In the genomic region with DNA sequence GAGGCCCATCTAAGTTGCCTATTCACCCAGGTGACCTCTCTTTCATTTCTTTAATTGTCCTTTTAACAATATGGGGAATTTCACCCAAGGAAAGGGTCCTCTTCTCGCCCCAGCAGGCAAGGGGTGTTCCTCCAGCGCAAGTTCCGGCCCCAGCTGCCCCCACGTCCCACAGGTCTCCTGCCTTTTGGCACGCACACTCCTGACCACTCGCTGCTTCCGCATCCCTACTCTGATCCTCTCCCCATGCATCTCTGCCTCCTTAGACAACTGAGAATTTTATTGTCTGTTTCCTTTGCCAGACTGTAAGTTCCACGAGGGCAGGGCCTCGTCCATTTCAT, we compare ENCODE assay signal across 6 cellular contexts. TPM values are rescaled to one million over a fixed set of nuclear protein-coding genes. Genes with fewer than 3 reads are reported as not detected.
DNase-seq lines count a peak whose midpoint lies in the region; ATAC-seq and TF ChIP-seq lines count a peak whose summit lies in the region.

No MANE protein-coding gene starts in this region.

- H4K20me1 ChIP-seq in Karpas-422 (ENCODE audit: insufficient read depth, low read depth, low read length) = peaks cover 27% of the 10 kb centered on the region

- peak overlapping the region; percentile 88 for H3K4me2 ChIP-seq in Karpas-422 (ENCODE audit: low read depth, low read length, poor library complexity, severe bottlenecking)

- H3K9me3 ChIP-seq in Karpas-422 (ENCODE audit: low read length) = no peaks in the 10 kb centered on the region
- no peaks in the 10 kb centered on the region for H3K9me3 ChIP-seq in psoas muscle

- no peaks in the 10 kb centered on the region for H3K27me3 ChIP-seq in Karpas-422 (ENCODE audit: low read length)
- no peaks in the 10 kb centered on the region for H3K27me3 ChIP-seq in psoas muscle (ENCODE audit: insufficient read depth in 3 of 3, low read length in 2 of 3)

- H3K79me2 ChIP-seq in Karpas-422 (ENCODE audit: low read length) = peaks cover 35% of the 10 kb centered on the region

- peak overlapping the region; percentile 78 for H3K4me3 ChIP-seq in Karpas-422 (ENCODE audit: low read length)
- H3K4me3 ChIP-seq in psoas muscle = peak overlapping the region; percentile 92

- no peaks in the 10 kb centered on the region for H3K27me3 Mint-ChIP-seq in dendritic cell treated with granulocyte-macrophage colony-stimulating factor and Interleukin-4, amounts not matched to agents 40 ng/mL and 50 ng/mL, for 4 days

- peaks cover 39% of the 10 kb centered on the region for H3K4me1 ChIP-seq in Karpas-422 (ENCODE audit: low read length)
- peaks cover 33% of the 10 kb centered on the region for H3K4me1 ChIP-seq in psoas muscle

- H3K27ac ChIP-seq in Karpas-422 (ENCODE audit: low read length) (0 out of 2 replicates have a peak overlapping the region, but pooled peaks have one; percentile 25), psoas muscle (peak overlapping the region; percentile 95)

- peak overlapping the region; percentile 95 for H3K4me3 Mint-ChIP-seq in dendritic cell treated with granulocyte-macrophage colony-stimulating factor and Interleukin-4, amounts not matched to agents 40 ng/mL and 50 ng/mL, for 4 days

- intact Hi-C loops in dendritic cell treated with granulocyte-macrophage colony-stimulating factor and Interleukin-4, amounts not matched to agents 40 ng/mL and 50 ng/mL, for 4 days (cut with micrococcal nuclease) = loop anchor here (5.0 kb wide), 1 partner anchor 41 kb away; no protein-coding TSS in a partner anchor
- intact Hi-C loops in psoas muscle (cut with DNase I) = loop anchor here in 1 of 2 donors (2.0 to 5.0 kb wide), 2 partner anchors 30 to 51 kb away; no protein-coding TSS in a partner anchor

- WGBS in psoas muscle, 3 donors = 39 to 48% (median 41%) methylated on average over 9 of the region's 9 CpGs

- no peaks in the 10 kb centered on the region for H3K9me3 Mint-ChIP-seq in dendritic cell treated with granulocyte-macrophage colony-stimulating factor and Interleukin-4, amounts not matched to agents 40 ng/mL and 50 ng/mL, for 4 days

- ATAC-seq in psoas muscle (peak; percentile 1 to 11 (median 7)), HG02981 (IDR thresholded peaks at IDR 0.05; ENCODE audit: unreplicated experiment) (no peak), GM19463 (IDR thresholded peaks at IDR 0.05; ENCODE audit: unreplicated experiment) (no peak)

- DNase-seq in Karpas-422 (no peak), psoas muscle (peak; percentile 25 to 60), NCI-H748 treated with DMSO at 0.1 percent for 48 hours (lab: John Stamatoyannopoulos, UW) (no peak)

- H3K4me1 Mint-ChIP-seq in dendritic cell treated with granulocyte-macrophage colony-stimulating factor and Interleukin-4, amounts not matched to agents 40 ng/mL and 50 ng/mL, for 4 days (ENCODE audit: low read depth) = peaks cover 44% of the 10 kb centered on the region

- no peaks in the 10 kb centered on the region for H3K9me2 ChIP-seq in Karpas-422 (replicated peaks; ENCODE audit: insufficient read depth, low read length)

- H3K36me3 Mint-ChIP-seq in dendritic cell treated with granulocyte-macrophage colony-stimulating factor and Interleukin-4, amounts not matched to agents 40 ng/mL and 50 ng/mL, for 4 days (ENCODE audit: low read depth) = peaks cover 48% of the 10 kb centered on the region

- no peak for TF ChIP-seq CTCF in psoas muscle (IDR thresholded peaks at IDR 0.05)

- peaks cover 14% of the 10 kb centered on the region for H3K36me3 ChIP-seq in Karpas-422 (ENCODE audit: insufficient read depth, low read length)
- H3K36me3 ChIP-seq in psoas muscle (ENCODE audit: insufficient read depth in 1 of 2, low read depth in 1 of 2) = peaks cover 0 to under 1% of the 10 kb centered on the region in 2 donors

- H3K27ac Mint-ChIP-seq in dendritic cell treated with granulocyte-macrophage colony-stimulating factor and Interleukin-4, amounts not matched to agents 40 ng/mL and 50 ng/mL, for 4 days = peak overlapping the region; percentile 99

- H3K9ac ChIP-seq in Karpas-422 (ENCODE audit: low read length) = peak overlapping the region; percentile 77

- peak overlapping the region; percentile 99 for H2AFZ ChIP-seq in Karpas-422 (ENCODE audit: low read length)

RNA-seq across cellular contexts. Expression of a gene that starts 0.7 kb away (rescaled TPM):
- total RNA-seq in Karpas-422 (2014; rRNA removed; shearing (Covaris generic); ENCODE audit: low replicate concordance) = 474 and 568 TPM in 2 replicates
- total RNA-seq in psoas muscle = 100 to 1,000 TPM; 150 to 218 (median 188) TPM
- 100 to 1,000 TPM; 170 to 274 (median 244) TPM for polyA plus RNA-seq in psoas muscle

RNA-seq across cellular contexts. Expression of a gene that starts 44.5 kb away (rescaled TPM):
- total RNA-seq in Karpas-422 (2014; rRNA removed; shearing (Covaris generic); ENCODE audit: low replicate concordance) = 0.29 and 0.82 TPM in 2 replicates
- total RNA-seq in psoas muscle = under 1 TPM; 0.24 to 0.74 (median 0.24) TPM
- under 1 TPM; 0.45 to 0.59 (median 0.56) TPM for polyA plus RNA-seq in psoas muscle

RNA-seq across cellular contexts. Expression of a gene that starts 49.5 kb away (rescaled TPM):
- not detected in 2 replicates for total RNA-seq in Karpas-422 (2014; rRNA removed; shearing (Covaris generic); ENCODE audit: low replicate concordance)
- total RNA-seq in psoas muscle = under 1 TPM; 0.28 to 0.96 (median 0.74) TPM
- under 1 TPM in 1 of 3 donors, not detected in 2; 0.10 TPM for polyA plus RNA-seq in psoas muscle

RNA-seq across cellular contexts. Expression of a gene that starts 53.6 kb away (rescaled TPM):
- total RNA-seq in Karpas-422 (2014; rRNA removed; shearing (Covaris generic); ENCODE audit: low replicate concordance) = 77.6 and 204 TPM in 2 replicates
- total RNA-seq in psoas muscle = 10 to 100 TPM; 52.7 to 70.6 (median 62.5) TPM
- polyA plus RNA-seq in psoas muscle = 100 to 1,000 TPM in 2 of 3 donors, 10 to 100 TPM in 1; 73.8 to 120 (median 115) TPM

RNA-seq across cellular contexts. Expression of a gene that starts 54.0 kb away (rescaled TPM):
- total RNA-seq in Karpas-422 (2014; rRNA removed; shearing (Covaris generic); ENCODE audit: low replicate concordance) = 26.5 and 60.1 TPM in 2 replicates
- 10 to 100 TPM; 31.5 to 54.5 (median 41.0) TPM for total RNA-seq in psoas muscle
- polyA plus RNA-seq in psoas muscle = 10 to 100 TPM; 55.6 to 86.9 (median 68.1) TPM

Comparison
In these comparisons a context has a peak if more than half of its experiments do, and no peak if none do; other contexts are left out.
1. DNase-seq: peak in psoas muscle (2 of 2); none in Karpas-422 (single experiment) and NCI-H748 treated with DMSO at 0.1 percent for 48 hours (single experiment).
2. ATAC-seq: peak in psoas muscle (4 of 4); none in HG02981 (single experiment) and GM19463 (single experiment).